8 cellular contexts compared by ENCODE assay signal in the genomic region with DNA sequence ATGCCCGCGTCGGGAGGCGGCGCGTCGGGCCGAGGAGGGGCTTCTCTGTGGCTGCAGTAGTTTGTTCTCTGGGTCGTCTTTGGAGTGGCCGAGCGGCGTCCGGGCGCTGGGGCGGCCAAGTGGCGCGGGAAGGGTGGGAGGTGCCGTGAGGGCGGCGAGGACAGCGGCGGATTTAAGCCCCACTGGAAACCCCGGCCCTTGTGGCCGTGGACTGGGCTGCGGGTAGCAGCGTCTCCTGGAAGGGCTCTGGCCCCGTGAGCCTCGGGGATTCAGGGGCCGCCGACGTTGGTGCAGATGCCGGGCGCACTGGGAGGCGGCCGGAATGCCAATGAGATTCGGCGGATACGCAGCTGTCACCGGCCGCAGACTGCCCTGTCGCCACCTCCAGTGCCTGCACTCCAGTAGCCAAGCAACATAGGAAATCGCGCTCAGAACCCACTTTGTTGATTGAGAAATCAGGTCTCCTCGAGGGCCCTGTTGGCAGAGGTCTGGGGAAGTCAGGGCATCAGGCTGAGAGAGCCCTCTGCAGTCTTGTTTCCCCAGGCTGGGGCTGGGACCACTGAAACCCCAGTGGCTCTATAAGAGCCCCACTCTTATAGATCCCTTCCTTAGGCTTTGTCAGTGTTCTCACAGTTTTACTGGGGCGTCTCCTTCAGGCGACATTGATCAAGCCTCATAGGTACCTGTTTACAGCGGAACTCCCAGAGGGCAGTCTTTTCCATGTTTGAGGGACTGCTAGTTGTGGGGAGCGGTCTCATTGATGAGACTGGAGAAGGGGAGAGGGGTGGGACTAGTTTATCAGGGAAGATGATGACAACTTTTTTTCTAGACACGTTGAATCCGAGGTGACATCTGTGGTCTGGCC. TPM values are rescaled to one million over a fixed set of nuclear protein-coding genes. Genes with fewer than 3 reads are reported as not detected.
DNase-seq lines count a peak whose midpoint lies in the region; ATAC-seq and TF ChIP-seq lines count a peak whose summit lies in the region.

No MANE protein-coding gene starts in this region.

- peak overlapping the region; percentile 84 to 87 for H3K9ac ChIP-seq in stomach smooth muscle (ENCODE audit: low read length in 2 of 2)

- DNase-seq in ACHN (peak; percentile 11), RPMI8226 (peak; percentile 55), chondrocyte (ENCODE audit: low spot score) (no peak), left lung (peak in 1 of 2 donors; percentile 66), D341Med (ENCODE audit: low spot score) (no peak)

- no peaks in the 10 kb centered on the region for H3K27me3 Mint-ChIP-seq in chondrocyte (ENCODE audit: low read depth)

- ATAC-seq in GM18505 (IDR thresholded peaks at IDR 0.05; ENCODE audit: unreplicated experiment) (peak; percentile 1), HG03097 (IDR thresholded peaks at IDR 0.05; ENCODE audit: low FRiP score, unreplicated experiment) (peak; percentile 22), left lung (peak; percentile 2)

- H3K27ac Mint-ChIP-seq in chondrocyte (ENCODE audit: unreplicated experiment): peak overlapping the region; percentile 99

- H3K9me3 ChIP-seq in left lung (no peaks in the 10 kb centered on the region), stomach smooth muscle (ENCODE audit: control insufficient read depth in 2 of 2, low read length in 2 of 2) (no peaks in the 10 kb centered on the region)

- H3K36me3 ChIP-seq in left lung: peaks cover 0 to 27% of the 10 kb centered on the region in 2 donors
- peaks cover 7 to 16% of the 10 kb centered on the region in 2 donors for H3K36me3 ChIP-seq in stomach smooth muscle (ENCODE audit: control insufficient read depth in 2 of 2, insufficient read depth in 2 of 2, low read length in 2 of 2)

- H3K36me3 Mint-ChIP-seq in chondrocyte (ENCODE audit: low read depth): peaks cover 8% of the 10 kb centered on the region

- intact Hi-C loops in left lung (cut with DNase I): loop anchor here in 1 of 2 donors (10.0 kb wide), 1 partner anchor 52 kb away; no protein-coding TSS in a partner anchor

- TF ChIP-seq POLR2A in GM18505 (IDR thresholded peaks at IDR 0.05; ENCODE audit: borderline replicate concordance, extremely low read depth, insufficient read depth, insufficient read length): peak; percentile 25

- TF ChIP-seq CTCF in chondrocyte (IDR thresholded peaks at IDR 0.05) (peak; percentile 18), left lung (IDR thresholded peaks at IDR 0.05) (no peak)

- no peaks in the 10 kb centered on the region for H3K27me3 ChIP-seq in left lung
- H3K27me3 ChIP-seq in stomach smooth muscle (ENCODE audit: control insufficient read depth in 1 of 2, insufficient read depth in 2 of 2, low read length in 2 of 2): no peaks in the 10 kb centered on the region

- peak overlapping the region; percentile 92 for H3K4me3 Mint-ChIP-seq in chondrocyte (ENCODE audit: unreplicated experiment)

- in situ Hi-C loops in ACHN (cut with HindIII; ENCODE audit: low pct_ligation_motif_present, low pct_unique_long_range_greater_than_20kb, low sequenced_read_pairs): no loop called here

- H3K4me1 Mint-ChIP-seq in chondrocyte (ENCODE audit: low read depth): peaks cover 55% of the 10 kb centered on the region

- no peaks in the 10 kb centered on the region for H3K9me3 Mint-ChIP-seq in chondrocyte (ENCODE audit: low read depth)

- H3K4me1 ChIP-seq in left lung (peaks cover 23 to 68% of the 10 kb centered on the region in 2 donors), stomach smooth muscle (ENCODE audit: control insufficient read depth, insufficient read depth, low read length) (peaks cover 24% of the 10 kb centered on the region)

- H3K4me3 ChIP-seq in left lung: peak overlapping the region; percentile 87 to 90
- peak overlapping the region; percentile 81 to 82 for H3K4me3 ChIP-seq in stomach smooth muscle (ENCODE audit: low read length in 2 of 2)

- H3K27ac ChIP-seq in left lung: peak overlapping the region; percentile 100
- H3K27ac ChIP-seq in stomach smooth muscle (ENCODE audit: low read length): peak overlapping the region; percentile 98

RNA-seq across cellular contexts. Expression of a gene that starts 0.6 kb away (rescaled TPM):
- total RNA-seq in chondrocyte: 10.7 to 14.6 TPM (median 11.4 TPM) in 3 replicates
- 10 to 100 TPM; 13.4 to 18.0 TPM for total RNA-seq in left lung

RNA-seq across cellular contexts. Expression of a gene that starts 12.0 kb away (rescaled TPM):
- total RNA-seq in chondrocyte: 16.9 to 18.2 TPM (median 18.1 TPM) in 3 replicates
- 10 to 100 TPM; 12.0 to 19.4 TPM for total RNA-seq in left lung

RNA-seq across cellular contexts. Expression of a gene that starts 58.7 kb away (rescaled TPM):
- total RNA-seq in chondrocyte: 7.5 to 10.6 TPM (median 8.1 TPM) in 3 replicates
- 10 to 100 TPM in 1 of 2 donors, 1 to 10 TPM in 1; 8.7 to 11.1 TPM for total RNA-seq in left lung

Comparison
In these comparisons a context has a peak if more than half of its experiments do, and no peak if none do; other contexts are left out.
1. DNase-seq: peak in ACHN (single experiment) and RPMI8226 (single experiment); none in chondrocyte (single experiment) and D341Med (single experiment).
2. Peak in every context shown above with its lines, with median percentiles within 50 percentile points of each other: ATAC-seq.